In the genomic region with DNA sequence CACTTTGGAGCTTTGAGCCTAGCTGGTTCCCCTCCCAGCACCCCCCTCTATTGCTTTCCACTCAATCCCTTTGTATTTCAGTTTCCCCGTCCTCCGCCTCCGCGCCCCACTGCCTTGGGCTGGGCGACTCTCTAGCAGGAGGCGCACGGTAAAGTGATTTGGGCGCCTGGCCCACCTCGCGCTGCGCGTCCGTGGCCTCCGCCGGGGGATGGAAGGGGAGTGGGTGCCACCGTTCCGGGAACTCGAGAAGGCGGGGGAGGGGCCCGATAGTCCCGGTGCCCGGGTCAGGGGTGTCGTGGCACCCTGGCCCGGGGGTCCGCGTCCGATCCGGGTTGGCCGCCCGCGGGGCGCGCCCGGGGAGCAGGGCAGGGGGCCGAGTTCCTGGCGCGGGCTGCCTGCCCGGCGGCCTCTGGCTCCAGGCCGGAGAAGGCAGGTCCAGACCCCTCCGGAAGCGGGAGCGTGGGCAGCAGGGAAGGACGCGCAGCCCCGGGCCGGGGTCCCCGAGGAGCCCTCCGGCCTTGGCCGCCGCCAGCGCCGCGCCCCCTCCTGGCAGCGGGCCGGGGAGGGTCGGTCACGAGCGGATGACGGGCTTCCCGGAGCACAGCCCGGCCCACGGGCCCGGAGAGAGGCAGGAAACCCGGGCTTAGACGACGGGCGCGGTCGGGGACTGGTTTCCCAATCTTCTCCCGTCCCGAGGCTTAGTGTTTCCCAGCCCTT, we compare ENCODE assay signal across 9 cellular contexts. TPM values are rescaled to one million over a fixed set of nuclear protein-coding genes. Genes with fewer than 3 reads are reported as not detected.
DNase-seq lines count a peak whose midpoint lies in the region; ATAC-seq, FAIRE-seq and TF ChIP-seq lines count a peak whose summit lies in the region.
"Had no signal": no experiment of that assay in that cellular context is flagged by ENCODE, and none has a peak within 500 bp of the region (broad histone marks: within the 10 kb centered on the region; RNA-seq: fewer than 3 reads in every experiment).

No MANE protein-coding gene starts in this region.

- TF ChIP-seq CTCF in BE2C (IDR thresholded peaks at IDR 0.05; ENCODE audit: low read depth, low read length) (peak; percentile 22; the same call in 1 of the 2 replicates), pancreas (IDR thresholded peaks at IDR 0.05) (no peak)

- 4 to 8% methylated on average over 61 to 72 of the region's 72 CpGs for WGBS in pancreas, 2 donors

- no peak for FAIRE-seq in pancreas (lab: Jason Lieb, UNC)

- H3K4me3 ChIP-seq in BE2C (ENCODE audit: low read depth, low read length) (peak overlapping the region; percentile 47), pancreas (peak overlapping the region in 3 of 4 donors; percentile 16 to 50 (median 25))

- H3K9me3 ChIP-seq in BE2C (no peaks in the 10 kb centered on the region), pancreas (no peaks in the 10 kb centered on the region)

- intact Hi-C loops in pancreas (cut with DNase I), result no loop called here

- ATAC-seq in pancreas, result peak in 3 of 4 donors; percentile 64 to 77 (median 65)

- H3K27ac ChIP-seq in pancreas, result peak overlapping the region in 2 of 4 donors; percentile 19 to 50

- DNase-seq in BE2C (peak; percentile 54), foreskin melanocyte (peak; percentile 32), pancreas (peak; percentile 23 to 70 (median 30)), NAMALWA (ENCODE audit: low spot score) (no peak), RKO (ENCODE audit: low spot score) (no peak), NCI-H345 (lab: John Stamatoyannopoulos, UW) (no peak)
- peak; percentile 32 for DNase-seq in activated T-cell treated with anti-CD3 and anti-CD28 coated beads, Interleukin-2, amount 50 U/mL, for 1 hour
- no peak for DNase-seq in central memory CD4-positive, alpha-beta T cell
- DNase-seq: NCI-H1694 had no signal

- H3K36me3 ChIP-seq in BE2C (no peaks in the 10 kb centered on the region), pancreas (no peaks in the 10 kb centered on the region)

- H3K27me3 ChIP-seq in BE2C, result peaks cover 10% of the 10 kb centered on the region; the same call in 1 of the 2 replicates
- peaks cover 0 to 4% (median 0%) of the 10 kb centered on the region in 4 donors for H3K27me3 ChIP-seq in pancreas

- no peaks in the 10 kb centered on the region for H3K4me1 ChIP-seq in BE2C
- H3K4me1 ChIP-seq in pancreas, result no peaks in the 10 kb centered on the region

RNA-seq across cellular contexts. Expression of gene MEOX1, which starts 15.8 kb away (rescaled TPM):
- polyA plus RNA-seq in BE2C (2012; ENCODE audit: insufficient read depth, insufficient read length, low read depth), result not detected
- total RNA-seq in pancreas, result 1 to 10 TPM in 3 of 6 donors, under 1 TPM in 3; 0.28 to 1.6 (median 0.98) TPM
- 1 to 10 TPM; 3.3 to 4.3 TPM for polyA plus RNA-seq in pancreas

Comparison
In these comparisons a context has a peak if more than half of its experiments do, and no peak if none do; other contexts are left out.
1. DNase-seq: peak in BE2C (single experiment), activated T-cell treated with anti-CD3 and anti-CD28 coated beads, Interleukin-2, amount 50 U/mL, for 1 hour (single experiment), foreskin melanocyte (single experiment) and pancreas (6 of 6); none in NAMALWA (single experiment), RKO (single experiment), NCI-H345 (single experiment) and central memory CD4-positive, alpha-beta T cell (single experiment).